In the genomic region with DNA sequence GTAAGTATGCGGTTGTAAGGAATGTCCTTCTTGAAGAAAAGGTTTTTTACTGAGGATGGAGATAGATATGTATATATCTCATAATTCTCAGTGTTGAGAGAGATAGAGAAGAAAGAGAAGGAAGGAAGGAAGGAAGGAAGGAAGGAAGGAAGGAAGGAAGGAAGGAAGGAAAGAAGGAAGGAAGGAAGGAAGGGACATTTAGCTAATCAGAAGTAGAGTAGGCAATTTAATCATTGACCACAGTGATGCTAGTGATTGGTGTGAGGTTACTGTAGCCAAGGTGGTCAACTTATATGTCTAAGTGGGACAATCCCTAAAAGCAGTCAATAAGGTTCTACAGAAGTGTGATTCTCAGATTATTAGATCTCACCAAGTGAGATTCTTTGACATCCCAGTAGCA, we compare ENCODE assay signal across 10 cellular contexts.
"Had no signal": no experiment of that assay in that cellular context is flagged by ENCODE, and none has a peak within 500 bp of the region (broad histone marks: within the 10 kb centered on the region; RNA-seq: fewer than 3 reads in every experiment).

No MANE protein-coding gene starts in this region.

- H3K27me3 Mint-ChIP-seq: IgD-negative memory B cell had no signal

- DNase-seq: GM23248, GOT3, H7, KBM-7 had no signal

- H3K27ac ChIP-seq: GM23248, HL-60, KMS-11 had no signal

- H3K9me3 ChIP-seq: HAP-1 had no signal

- H3K36me3 ChIP-seq: HAP-1 had no signal

- H3K4me3 ChIP-seq: GM23248, HAP-1 had no signal

- ATAC-seq: HCT116, HepG2 had no signal

- H3K4me3 Mint-ChIP-seq: IgD-negative memory B cell had no signal

- H3K27ac Mint-ChIP-seq: IgD-negative memory B cell had no signal

- H3K4me1 ChIP-seq: HAP-1 had no signal
